Comparison of ENCODE assay signal across 39 cellular contexts in the genomic region with DNA sequence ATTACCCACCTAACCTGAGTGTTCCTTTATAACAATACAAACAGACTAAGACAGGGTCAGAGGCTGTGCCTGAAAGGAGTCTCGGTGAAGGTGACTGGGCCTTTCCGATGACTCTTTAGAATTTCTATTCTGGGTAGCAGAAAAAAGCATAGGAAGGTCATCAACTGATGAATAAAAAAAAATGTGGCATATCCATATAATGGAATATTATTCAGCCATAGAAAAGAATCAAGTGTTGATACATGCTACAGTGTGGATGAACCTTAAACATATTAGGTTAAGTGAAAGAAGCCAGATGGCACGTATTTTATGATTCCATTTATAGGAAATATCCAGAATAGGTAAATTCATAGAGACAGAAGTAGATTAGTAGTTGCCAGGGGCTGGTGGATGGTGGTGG.
"Had no signal": no experiment of that assay in that cellular context is flagged by ENCODE, and none has a peak within 500 bp of the region (broad histone marks: within the 10 kb centered on the region; RNA-seq: fewer than 3 reads in every experiment).

No MANE protein-coding gene starts in this region.

- H3K27me3 ChIP-seq: adrenal gland, ascending aorta, body of pancreas, breast epithelium, cardiac muscle cell had no signal

- H3K27ac ChIP-seq: adrenal gland, ascending aorta, body of pancreas, brain microvascular endothelial cell, breast epithelium, cardiac muscle cell had no signal

- H3K9me3 ChIP-seq: adrenal gland, ascending aorta, body of pancreas, breast epithelium had no signal

- FAIRE-seq: bronchial epithelial cell, colon had no signal

- DNase-seq: activated effector memory CD4-positive, alpha-beta T cell treated with anti-CD3 and anti-CD28 coated beads, Interleukin-2, amount 50 U/mL, for 16 hours; activated effector memory CD4-positive, alpha-beta T cell treated with Interleukin-2 at 50 U/mL for 16 hours; activated gamma-delta T cell; activated gamma-delta T cell treated with Interleukin-2 at 50 U/mL for 16 hours; activated naive CD4-positive, alpha-beta T cell; activated naive CD4-positive, alpha-beta T cell treated with anti-CD3 and anti-CD28 coated beads for 36 hours; activated naive CD4-positive, alpha-beta T cell treated with anti-CD3 and anti-CD28 coated beads, Interleukin-2, amount 10 ng/mL, durations not matched to agents 7 days and 5 days; activated naive CD4-positive, alpha-beta T cell treated with anti-CD3 and anti-CD28 coated beads, Interleukin-2, amount 50 U/mL, for 16 hours; activated naive CD4-positive, alpha-beta T cell treated with Interleukin-2 at 50 U/mL for 16 hours; activated naive CD8-positive, alpha-beta T cell treated with anti-CD3 and anti-CD28 coated beads for 36 hours; activated naive CD8-positive, alpha-beta T cell treated with anti-CD3 and anti-CD28 coated beads, Interleukin-2, amount 10 ng/mL, durations not matched to agents 7 days and 5 days; activated naive CD8-positive, alpha-beta T cell treated with anti-CD3 and anti-CD28 coated beads, Interleukin-2, amount 50 U/mL, for 24 hours; activated T-cell treated with anti-CD3 and anti-CD28 coated beads, Interleukin-2, amount 50 U/mL, for 24 hours; activated T-cell treated with anti-CD3 and anti-CD28 coated beads, Interleukin-2, amount 50 U/mL, for 4 hours; activated T-cell treated with anti-CD3 and anti-CD28 coated beads, Interleukin-2, amount 50 U/mL, for 48 hours; activated T-cell treated with anti-CD3 and anti-CD28 coated beads, Interleukin-2, amount 50 U/mL, for 72 hours; adrenal gland; amniotic stem cell; amygdala; anterior cingulate cortex; aorta; body of pancreas; brain microvascular endothelial cell; caudate nucleus; central memory CD4-positive, alpha-beta T cell; cerebellar nuclear complex had no signal

- H3K27ac Mint-ChIP-seq: activated naive CD4-positive, alpha-beta T cell treated with anti-CD3 and anti-CD28 coated beads for 36 hours; activated naive CD4-positive, alpha-beta T cell treated with anti-CD3 and anti-CD28 coated beads, Interleukin-2, amount 10 ng/mL, durations not matched to agents 7 days and 5 days; activated naive CD4-positive, alpha-beta T cell treated with anti-CD3 and anti-CD28 coated beads, Interleukin-2, amount 50 U/mL, for 24 hours; activated naive CD4-positive, alpha-beta T cell treated with anti-CD3 and anti-CD28 coated beads, Interleukin-2, amount 50 U/mL, for 72 hours; activated naive CD8-positive, alpha-beta T cell; activated naive CD8-positive, alpha-beta T cell treated with anti-CD3 and anti-CD28 coated beads for 36 hours; activated naive CD8-positive, alpha-beta T cell treated with anti-CD3 and anti-CD28 coated beads, Interleukin-2, amount 10 ng/mL, durations not matched to agents 7 days and 5 days; activated naive CD8-positive, alpha-beta T cell treated with anti-CD3 and anti-CD28 coated beads, Interleukin-2, amount 50 U/mL, for 24 hours; activated T-cell treated with anti-CD3 and anti-CD28 coated beads, Interleukin-2, amount 50 U/mL, for 24 hours; activated T-cell treated with anti-CD3 and anti-CD28 coated beads, Interleukin-2, amount 50 U/mL, for 72 hours; activated T-helper 1 cell treated with anti-CD3 and anti-CD28 coated beads, Interleukin-12 subunit alpha, Interleukin-12 subunit beta, Interleukin-2, Interleukin-4 antibody, amounts not matched to agents 30 ng/mL and 10 ng/mL and 1 ng/mL, durations not matched to agents 14 hours and 24 hours and 36 hours; activated T-helper 17 cell treated with anti-CD3 and anti-CD28 coated beads, Interleukin-2, amount 50 U/mL, for 72 hours; activated T-helper 2 cell treated with anti-CD3 and anti-CD28 coated beads, Interferon-gamma antibody, Interleukin-2, Interleukin-4, amounts not matched to agents 10 μg/mL and 5 μg/mL and 100 μg/mL, durations not matched to agents 14 hours and 24 hours and 36 hours had no signal

- H3K4me1 Mint-ChIP-seq: activated naive CD4-positive, alpha-beta T cell treated with anti-CD3 and anti-CD28 coated beads, Interleukin-2, amount 50 U/mL, for 24 hours; activated naive CD8-positive, alpha-beta T cell treated with anti-CD3 and anti-CD28 coated beads for 36 hours; central memory CD8-positive, alpha-beta T cell had no signal

- H3K4me3 Mint-ChIP-seq: activated naive CD4-positive, alpha-beta T cell treated with anti-CD3 and anti-CD28 coated beads for 36 hours; activated naive CD4-positive, alpha-beta T cell treated with anti-CD3 and anti-CD28 coated beads, Interleukin-2, amount 10 ng/mL, durations not matched to agents 7 days and 5 days; activated naive CD4-positive, alpha-beta T cell treated with anti-CD3 and anti-CD28 coated beads, Interleukin-2, amount 50 U/mL, for 24 hours; activated naive CD8-positive, alpha-beta T cell; activated naive CD8-positive, alpha-beta T cell treated with anti-CD3 and anti-CD28 coated beads for 36 hours; activated naive CD8-positive, alpha-beta T cell treated with anti-CD3 and anti-CD28 coated beads, Interleukin-2, amount 10 ng/mL, durations not matched to agents 7 days and 5 days; activated naive CD8-positive, alpha-beta T cell treated with anti-CD3 and anti-CD28 coated beads, Interleukin-2, amount 50 U/mL, for 24 hours; activated T-cell treated with anti-CD3 and anti-CD28 coated beads, Interleukin-2, amount 50 U/mL, for 24 hours; activated T-cell treated with anti-CD3 and anti-CD28 coated beads, Interleukin-2, amount 50 U/mL, for 4 hours; activated T-cell treated with anti-CD3 and anti-CD28 coated beads, Interleukin-2, amount 50 U/mL, for 72 hours; activated T-helper 1 cell treated with anti-CD3 and anti-CD28 coated beads, Interleukin-12 subunit alpha, Interleukin-12 subunit beta, Interleukin-2, Interleukin-4 antibody, amounts not matched to agents 30 ng/mL and 10 ng/mL and 1 ng/mL, durations not matched to agents 14 hours and 24 hours and 36 hours; activated T-helper 17 cell treated with anti-CD3 and anti-CD28 coated beads, Interleukin-2, amount 50 U/mL, for 72 hours; brain; central memory CD8-positive, alpha-beta T cell had no signal

- H3K36me3 Mint-ChIP-seq: activated naive CD4-positive, alpha-beta T cell treated with anti-CD3 and anti-CD28 coated beads, Interleukin-2, amount 10 ng/mL, durations not matched to agents 7 days and 5 days; activated naive CD4-positive, alpha-beta T cell treated with anti-CD3 and anti-CD28 coated beads, Interleukin-2, amount 50 U/mL, for 24 hours; activated naive CD8-positive, alpha-beta T cell treated with anti-CD3 and anti-CD28 coated beads, Interleukin-2, amount 10 ng/mL, durations not matched to agents 7 days and 5 days had no signal

- ATAC-seq: activated naive CD4-positive, alpha-beta T cell treated with anti-CD3 and anti-CD28 coated beads, Interleukin-2, amount 50 U/mL, for 72 hours; activated naive CD8-positive, alpha-beta T cell treated with anti-CD3 and anti-CD28 coated beads, Interleukin-2, amount 50 U/mL, for 24 hours; activated T-cell treated with anti-CD3 and anti-CD28 coated beads, Interleukin-2, amount 50 U/mL, for 4 hours; activated T-cell treated with anti-CD3 and anti-CD28 coated beads, Interleukin-2, amount 50 U/mL, for 72 hours; activated T-helper 17 cell treated with anti-CD3 and anti-CD28 coated beads, Interleukin-2, amount 50 U/mL, for 72 hours; body of pancreas had no signal

- H3K36me3 ChIP-seq: adrenal gland, ascending aorta, brain microvascular endothelial cell, breast epithelium, cardiac muscle cell had no signal

- H3K9me3 Mint-ChIP-seq: activated T-helper 1 cell treated with anti-CD3 and anti-CD28 coated beads, Interleukin-12 subunit alpha, Interleukin-12 subunit beta, Interleukin-2, Interleukin-4 antibody, amounts not matched to agents 30 ng/mL and 10 ng/mL and 1 ng/mL, durations not matched to agents 14 hours and 24 hours and 36 hours had no signal

- H3K4me1 ChIP-seq: breast epithelium had no signal

- H3K4me3 ChIP-seq: adrenal gland, ascending aorta, body of pancreas, breast epithelium, cardiac muscle cell had no signal
